In genomic region chr1:230518511-230518910, GRCh38 we compare ENCODE assay signal across 12 cellular contexts.
DNase-seq lines count a peak whose midpoint lies in the region; ATAC-seq and TF ChIP-seq lines count a peak whose summit lies in the region.
"Had no signal": no experiment of that assay in that cellular context is flagged by ENCODE, and none has a peak within 500 bp of the region (broad histone marks: within the 10 kb centered on the region; RNA-seq: fewer than 3 reads in every experiment).

No MANE protein-coding gene starts in this region.

- no peak overlapping the region for H3K4me3 ChIP-seq in BLaER1
- H3K4me3 ChIP-seq in GM23338: no peak overlapping the region
- H3K4me3 ChIP-seq in mesendoderm (ENCODE audit: low read length): no peak overlapping the region
- H3K4me3 ChIP-seq: A549 had no signal

- H3K27ac ChIP-seq in BLaER1 (peak overlapping the region; percentile 7; the same call in 1 of the 2 replicates), GM23338 (ENCODE audit: low read depth) (peak overlapping the region; percentile 46; the same call in 1 of the 2 replicates), mesendoderm (ENCODE audit: low read depth, low read length) (no peak overlapping the region)
- H3K27ac ChIP-seq: A549 had no signal

- H3K9ac ChIP-seq in BLaER1 (no peak overlapping the region), mesendoderm (ENCODE audit: low read length) (no peak overlapping the region)

- WGBS in mesendoderm (ENCODE audit: extremely low coverage, insufficient coverage, low lambda C conversion rate): no CpG with 5 or more reads among the region's 5 CpGs

- no peak overlapping the region for H3K56ac ChIP-seq in mesendoderm (ENCODE audit: low read length)

- CTCF ChIA-PET in WTC11 (lab: Charles Lee): interaction anchor here (0.6 to 0.8 kb wide), 3 partner anchors 42 to 155 kb away, joined by 3 to 4 read pairs (median 3); no protein-coding TSS in a partner anchor

- H2BK5ac ChIP-seq in mesendoderm (ENCODE audit: low read length): no peak overlapping the region

- no peak overlapping the region for H2AK5ac ChIP-seq in mesendoderm (ENCODE audit: low read length)

- POLR2A ChIA-PET in WTC11 (lab: Charles Lee): interaction anchor here (0.6 kb wide), 1 partner anchor 456 kb away, joined by 3 read pairs; no protein-coding TSS in a partner anchor

- H4K20me1 ChIP-seq in BLaER1 (no peaks in the 10 kb centered on the region), GM23338 (replicated peaks; ENCODE audit: insufficient read depth) (no peaks in the 10 kb centered on the region)

- H3K36me3 ChIP-seq in BLaER1: no peaks in the 10 kb centered on the region
- no peaks in the 10 kb centered on the region for H3K36me3 ChIP-seq in GM23338 (ENCODE audit: insufficient read depth)
- H3K36me3 ChIP-seq in mesendoderm (ENCODE audit: control insufficient read depth, insufficient read depth, low read length): no peaks in the 10 kb centered on the region

- H3K27ac Mint-ChIP-seq in GM23338 (peak overlapping the region; percentile 74; the same call in 1 of the 2 replicates), WTC11 (peak overlapping the region; percentile 40; the same call in 1 of the 2 replicates)
- no peak overlapping the region for H3K27ac Mint-ChIP-seq in activated T-helper 2 cell treated with anti-CD3 and anti-CD28 coated beads, Interferon-gamma antibody, Interleukin-2, Interleukin-4, amounts not matched to agents 10 μg/mL and 5 μg/mL and 100 μg/mL, durations not matched to agents 14 hours and 24 hours and 36 hours

- H3K36me3 Mint-ChIP-seq in GM23338 (ENCODE audit: low read depth) (no peaks in the 10 kb centered on the region; the same call in 2 of the 3 replicates), WTC11 (0 out of 2 replicates have a peak, but pooled peaks cover 5% of the 10 kb centered on the region)
- H3K36me3 Mint-ChIP-seq in activated T-helper 2 cell treated with anti-CD3 and anti-CD28 coated beads, Interferon-gamma antibody, Interleukin-2, Interleukin-4, amounts not matched to agents 10 μg/mL and 5 μg/mL and 100 μg/mL, durations not matched to agents 14 hours and 24 hours and 36 hours (ENCODE audit: low read depth): no peaks in the 10 kb centered on the region

- H3K4me1 Mint-ChIP-seq in GM23338 (peaks cover 52% of the 10 kb centered on the region), WTC11 (peaks cover 54% of the 10 kb centered on the region)
- H3K4me1 Mint-ChIP-seq in activated T-helper 2 cell treated with anti-CD3 and anti-CD28 coated beads, Interferon-gamma antibody, Interleukin-2, Interleukin-4, amounts not matched to agents 10 μg/mL and 5 μg/mL and 100 μg/mL, durations not matched to agents 14 hours and 24 hours and 36 hours (ENCODE audit: low read depth): no peaks in the 10 kb centered on the region

- H3K27me3 ChIP-seq in BLaER1 (no peaks in the 10 kb centered on the region), GM23338 (ENCODE audit: insufficient read depth) (no peaks in the 10 kb centered on the region), mesendoderm (ENCODE audit: insufficient read depth, low read length, poor library complexity) (no peaks in the 10 kb centered on the region)

- intact Hi-C loops in activated T-helper 2 cell treated with anti-CD3 and anti-CD28 coated beads, Interferon-gamma antibody, Interleukin-2, Interleukin-4, amounts not matched to agents 10 μg/mL and 5 μg/mL and 100 μg/mL, durations not matched to agents 14 hours and 24 hours and 36 hours (cut with micrococcal nuclease): no loop called here

- no peak for TF ChIP-seq CTCF in GM23338 (conservative IDR thresholded peaks at IDR 0.05; ENCODE audit: low read depth in 2 of 2)
- TF ChIP-seq CTCF in WTC11 (IDR thresholded peaks at IDR 0.05): no peak

- H4K5ac ChIP-seq in mesendoderm (ENCODE audit: low read length): no peak overlapping the region

- H2BK15ac ChIP-seq in mesendoderm (replicated peaks; ENCODE audit: low read depth): no peak overlapping the region

- no peak overlapping the region for H4K8ac ChIP-seq in mesendoderm (ENCODE audit: low read depth, low read length)

- peaks cover 12% of the 10 kb centered on the region; the same call in 1 of the 2 replicates for H3K9me3 ChIP-seq in BLaER1
- H3K9me3 ChIP-seq: A549 had no signal

- H3K9me2 ChIP-seq in GM23338 (ENCODE audit: insufficient read depth): no peaks in the 10 kb centered on the region

- no peaks in the 10 kb centered on the region for H3K79me1 ChIP-seq in mesendoderm (ENCODE audit: low read length)

- no peak overlapping the region for H3K23ac ChIP-seq in mesendoderm (ENCODE audit: low read length)

- H3K79me2 ChIP-seq in GM23338 (replicated peaks; ENCODE audit: insufficient read depth) (no peaks in the 10 kb centered on the region), mesendoderm (ENCODE audit: control insufficient read depth, insufficient read depth, low read length) (no peaks in the 10 kb centered on the region)

- H3K18ac ChIP-seq in mesendoderm (ENCODE audit: low read length): no peak overlapping the region

- DNase-seq in GM23338 (ENCODE audit: low spot score) (peak; percentile 71), WTC11 (ENCODE audit: low spot score) (peak; percentile 17), mesendoderm (peak; percentile 30), DMS53 treated with DMSO at 0.1 percent for 48 hours (lab: John Stamatoyannopoulos, UW; ENCODE audit: unreplicated experiment) (no peak)
- no peak for DNase-seq in activated CD8-positive, alpha-beta memory T cell treated with anti-CD3 and anti-CD28 coated beads, Interleukin-2, amount 50 U/mL, for 4 hours
- DNase-seq in activated T-helper 2 cell treated with anti-CD3 and anti-CD28 coated beads, Interferon-gamma antibody, Interleukin-2, Interleukin-4, amounts not matched to agents 10 μg/mL and 5 μg/mL and 100 μg/mL, durations not matched to agents 14 hours and 24 hours and 36 hours (ENCODE audit: low spot score): no peak
- DNase-seq: KG1, OCI-M1, SW 1271 had no signal

- H3K9me3 Mint-ChIP-seq in GM23338 (peaks cover 14% of the 10 kb centered on the region; the same call in 2 of the 3 replicates), WTC11 (peaks cover 22% of the 10 kb centered on the region)
- H3K9me3 Mint-ChIP-seq in activated T-helper 2 cell treated with anti-CD3 and anti-CD28 coated beads, Interferon-gamma antibody, Interleukin-2, Interleukin-4, amounts not matched to agents 10 μg/mL and 5 μg/mL and 100 μg/mL, durations not matched to agents 14 hours and 24 hours and 36 hours: no peaks in the 10 kb centered on the region

- H3K27me3 Mint-ChIP-seq in GM23338 (ENCODE audit: insufficient read depth, low read depth, poor library complexity) (peaks cover 4% of the 10 kb centered on the region), WTC11 (ENCODE audit: low read depth) (no peaks in the 10 kb centered on the region)
- peaks cover 4% of the 10 kb centered on the region for H3K27me3 Mint-ChIP-seq in activated T-helper 2 cell treated with anti-CD3 and anti-CD28 coated beads, Interferon-gamma antibody, Interleukin-2, Interleukin-4, amounts not matched to agents 10 μg/mL and 5 μg/mL and 100 μg/mL, durations not matched to agents 14 hours and 24 hours and 36 hours (ENCODE audit: low read depth)

- H3K4me2 ChIP-seq in BLaER1 (peak overlapping the region; percentile 70), GM23338 (peak overlapping the region; percentile 41), mesendoderm (ENCODE audit: low read length) (no peak overlapping the region)
- H3K4me2 ChIP-seq: A549 had no signal

- no peak overlapping the region for H2BK120ac ChIP-seq in mesendoderm (ENCODE audit: low read depth, low read length)

- no peaks in the 10 kb centered on the region for H3F3A ChIP-seq in GM23338 (replicated peaks; ENCODE audit: low read depth)

- H3K4me1 ChIP-seq in BLaER1 (peaks cover 31% of the 10 kb centered on the region), GM23338 (ENCODE audit: insufficient read depth) (peaks cover 20% of the 10 kb centered on the region), mesendoderm (ENCODE audit: control insufficient read depth, low read depth, low read length) (no peaks in the 10 kb centered on the region)
- H3K4me1 ChIP-seq: A549 had no signal

- ATAC-seq in GM23338 (peak; percentile 67), WTC11 (peak; percentile 35), GM19328 (IDR thresholded peaks at IDR 0.05; ENCODE audit: unreplicated experiment) (no peak)
- ATAC-seq: A549 had no signal

- H3K4me3 Mint-ChIP-seq in GM23338 (no peak overlapping the region), WTC11 (no peak overlapping the region)
- H3K4me3 Mint-ChIP-seq in activated T-helper 2 cell treated with anti-CD3 and anti-CD28 coated beads, Interferon-gamma antibody, Interleukin-2, Interleukin-4, amounts not matched to agents 10 μg/mL and 5 μg/mL and 100 μg/mL, durations not matched to agents 14 hours and 24 hours and 36 hours (ENCODE audit: low read depth): no peak overlapping the region

- no peak overlapping the region for H3K4ac ChIP-seq in mesendoderm (ENCODE audit: low read depth, low read length)

- H2AFZ ChIP-seq in GM23338: no peak overlapping the region

TF ChIP-seq in WTC11, 78 proteins besides CTCF, POLR2A, EP300 and RAD21 (continues in another document):
- no peak for TF ChIP-seq RORB (CRISPR knock-in tag; IDR thresholded peaks at IDR 0.05)
- TF ChIP-seq NR3C1 (CRISPR knock-in tag; conservative IDR thresholded peaks at IDR 0.05; ENCODE audit: low read depth): no peak
- no peak for TF ChIP-seq ZNF423 (CRISPR knock-in tag; IDR thresholded peaks at IDR 0.05)
- TF ChIP-seq, protein P1, sequence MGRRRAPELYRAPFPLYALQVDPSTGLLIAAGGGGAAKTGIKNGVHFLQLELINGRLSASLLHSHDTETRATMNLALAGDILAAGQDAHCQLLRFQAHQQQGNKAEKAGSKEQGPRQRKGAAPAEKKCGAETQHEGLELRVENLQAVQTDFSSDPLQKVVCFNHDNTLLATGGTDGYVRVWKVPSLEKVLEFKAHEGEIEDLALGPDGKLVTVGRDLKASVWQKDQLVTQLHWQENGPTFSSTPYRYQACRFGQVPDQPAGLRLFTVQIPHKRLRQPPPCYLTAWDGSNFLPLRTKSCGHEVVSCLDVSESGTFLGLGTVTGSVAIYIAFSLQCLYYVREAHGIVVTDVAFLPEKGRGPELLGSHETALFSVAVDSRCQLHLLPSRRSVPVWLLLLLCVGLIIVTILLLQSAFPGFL (CRISPR knock-in tag; IDR thresholded peaks at IDR 0.05; ENCODE audit: borderline replicate concordance): no peak

Comparison
In these comparisons a context has a peak if more than half of its experiments do, and no peak if none do; other contexts are left out.
1. DNase-seq: peak in GM23338 (single experiment), WTC11 (single experiment) and mesendoderm (single experiment); none in activated CD8-positive, alpha-beta memory T cell treated with anti-CD3 and anti-CD28 coated beads, Interleukin-2, amount 50 U/mL, for 4 hours (single experiment), DMS53 treated with DMSO at 0.1 percent for 48 hours (single experiment) and activated T-helper 2 cell treated with anti-CD3 and anti-CD28 coated beads, Interferon-gamma antibody, Interleukin-2, Interleukin-4, amounts not matched to agents 10 μg/mL and 5 μg/mL and 100 μg/mL, durations not matched to agents 14 hours and 24 hours and 36 hours (single experiment).